9 cellular contexts compared by ENCODE assay signal in the genomic region with DNA sequence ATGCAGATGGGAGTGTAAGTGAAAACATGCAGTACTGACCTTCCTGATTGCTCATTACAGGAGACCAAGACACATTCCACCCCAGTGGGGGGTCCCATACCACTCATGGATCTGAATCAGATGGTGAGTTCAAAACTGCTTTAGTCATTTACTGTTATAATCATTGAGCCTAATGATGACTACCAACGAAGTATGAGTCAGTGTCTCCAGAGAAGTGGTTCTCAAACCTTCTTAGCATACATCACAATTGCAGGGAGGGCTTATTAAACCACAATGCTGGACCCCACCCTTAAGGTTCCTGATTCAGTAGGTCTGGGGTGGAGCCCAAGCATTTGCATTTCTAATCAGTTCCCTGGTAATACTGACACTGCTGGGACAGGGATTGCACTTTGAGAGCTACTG.
DNase-seq lines count a peak whose midpoint lies in the region; ATAC-seq and TF ChIP-seq lines count a peak whose summit lies in the region.
"Had no signal": no experiment of that assay in that cellular context is flagged by ENCODE, and none has a peak within 500 bp of the region (broad histone marks: within the 10 kb centered on the region; RNA-seq: fewer than 3 reads in every experiment).

No MANE protein-coding gene starts in this region.

- H3K27me3 ChIP-seq in A673 (replicated peaks; ENCODE audit: insufficient read depth, low read depth, low read length, poor library complexity) (peaks cover 3% of the 10 kb centered on the region), lower lobe of right lung (ENCODE audit: low read depth) (no peaks in the 10 kb centered on the region)

- no peak for TF ChIP-seq CTCF in A673 (conservative IDR thresholded peaks at IDR 0.05; ENCODE audit: low read depth, low read length)
- no peak for TF ChIP-seq CTCF in lower lobe of right lung (IDR thresholded peaks at IDR 0.05)
- no peak for TF ChIP-seq CTCF in endothelial cell (IDR thresholded peaks at IDR 0.05; ENCODE audit: unreplicated experiment)
- TF ChIP-seq CTCF in GM10248 (IDR thresholded peaks at IDR 0.05; ENCODE audit: control extremely low read depth, extremely low read depth, low read depth, missing control alignments), result no peak

- ATAC-seq in lower lobe of right lung (peak; percentile 60 to 81), HG03565 (IDR thresholded peaks at IDR 0.05; ENCODE audit: unreplicated experiment) (no peak), HG03175 (IDR thresholded peaks at IDR 0.05; ENCODE audit: unreplicated experiment) (no peak)
- ATAC-seq: K562 had no signal

- DNase-seq in A673 (ENCODE audit: low spot score), result peak; percentile 72
- DNase-seq in HT1080 (ENCODE audit: low read depth), result peak; percentile 99
- DNase-seq in activated naive CD8-positive, alpha-beta T cell treated with anti-CD3 and anti-CD28 coated beads for 36 hours, result peak; percentile 47
- DNase-seq in lower lobe of right lung, result no peak
- no peak for DNase-seq in endothelial cell (ENCODE audit: low spot score)
- no peak for DNase-seq in GM10248 (ENCODE audit: extremely low spot score)

- H3K36me3 ChIP-seq in A673 (ENCODE audit: insufficient read depth, low read length, poor library complexity, severe bottlenecking) (no peaks in the 10 kb centered on the region), lower lobe of right lung (peaks cover 65% of the 10 kb centered on the region)

- H3K9me3 ChIP-seq in A673 (ENCODE audit: low read depth, low read length, poor library complexity, severe bottlenecking) (no peaks in the 10 kb centered on the region), lower lobe of right lung (no peaks in the 10 kb centered on the region)

- H3K36me3 Mint-ChIP-seq in activated naive CD8-positive, alpha-beta T cell treated with anti-CD3 and anti-CD28 coated beads for 36 hours, result peaks cover 95% of the 10 kb centered on the region
- peaks cover 18% of the 10 kb centered on the region for H3K36me3 Mint-ChIP-seq in endothelial cell (ENCODE audit: low read depth, unreplicated experiment)

- intact Hi-C loops in A673 (cut with micrococcal nuclease; ENCODE audit: unreplicated experiment) (no loop called here), lower lobe of right lung (cut with DNase I) (no loop called here)

- no peaks in the 10 kb centered on the region for H3K27me3 Mint-ChIP-seq in activated naive CD8-positive, alpha-beta T cell treated with anti-CD3 and anti-CD28 coated beads for 36 hours
- H3K27me3 Mint-ChIP-seq in endothelial cell (ENCODE audit: unreplicated experiment), result peaks cover 3% of the 10 kb centered on the region

- H3K4me3 Mint-ChIP-seq in activated naive CD8-positive, alpha-beta T cell treated with anti-CD3 and anti-CD28 coated beads for 36 hours, result peak overlapping the region; percentile 14
- H3K4me3 Mint-ChIP-seq in endothelial cell (ENCODE audit: unreplicated experiment), result no peak overlapping the region

- H3K4me3 ChIP-seq in A673 (ENCODE audit: low read depth, low read length, poor library complexity, severe bottlenecking), result no peak overlapping the region
- no peak overlapping the region for H3K4me3 ChIP-seq in lower lobe of right lung
- H3K4me3 ChIP-seq: K562 had no signal

- BruUV-seq in A673 (replicated peaks; lab: Mats Ljungman, UMichigan), result no TSS peak

- no peak overlapping the region for H3K27ac ChIP-seq in A673 (ENCODE audit: low read depth, low read length, poor library complexity, severe bottlenecking)
- peak overlapping the region; percentile 2 for H3K27ac ChIP-seq in lower lobe of right lung

- peak overlapping the region; percentile 79 for H3K27ac Mint-ChIP-seq in activated naive CD8-positive, alpha-beta T cell treated with anti-CD3 and anti-CD28 coated beads for 36 hours
- H3K27ac Mint-ChIP-seq in endothelial cell (ENCODE audit: unreplicated experiment), result no peak overlapping the region

- peaks cover 7% of the 10 kb centered on the region for H3K9me3 Mint-ChIP-seq in activated naive CD8-positive, alpha-beta T cell treated with anti-CD3 and anti-CD28 coated beads for 36 hours
- no peaks in the 10 kb centered on the region for H3K9me3 Mint-ChIP-seq in endothelial cell (ENCODE audit: unreplicated experiment)

- no peaks in the 10 kb centered on the region for H3K4me1 ChIP-seq in A673 (ENCODE audit: insufficient read depth, low read length, poor library complexity, severe bottlenecking)
- H3K4me1 ChIP-seq in lower lobe of right lung, result peaks cover 31% of the 10 kb centered on the region

- CTCF ChIA-PET in A673 (lab: Charles Lee) (no interaction called here), GM10248 (lab: Yijun Ruan, JAX) (interaction anchor here (1.2 to 1.4 kb wide), 2 partner anchors 21 to 58 kb away, joined by 3 to 5 read pairs; no protein-coding TSS in a partner anchor)

- POLR2A ChIA-PET in A673 (lab: Charles Lee; ENCODE audit: low non-redundant PET) (no interaction called here), GM10248 (lab: Yijun Ruan, JAX) (no interaction called here)

- peaks cover 64% of the 10 kb centered on the region for H3K4me1 Mint-ChIP-seq in activated naive CD8-positive, alpha-beta T cell treated with anti-CD3 and anti-CD28 coated beads for 36 hours
- H3K4me1 Mint-ChIP-seq in endothelial cell (ENCODE audit: unreplicated experiment), result no peaks in the 10 kb centered on the region

Comparison
In these comparisons a context has a peak if more than half of its experiments do, and no peak if none do; other contexts are left out.
1. DNase-seq: peak in A673 (single experiment), HT1080 (single experiment) and activated naive CD8-positive, alpha-beta T cell treated with anti-CD3 and anti-CD28 coated beads for 36 hours (single experiment); none in lower lobe of right lung (single experiment), endothelial cell (single experiment) and GM10248 (single experiment).
2. ATAC-seq: peak in lower lobe of right lung (2 of 2); none in HG03565 (single experiment) and HG03175 (single experiment).